ENCODE assay signal across 17 cellular contexts in the genomic region with DNA sequence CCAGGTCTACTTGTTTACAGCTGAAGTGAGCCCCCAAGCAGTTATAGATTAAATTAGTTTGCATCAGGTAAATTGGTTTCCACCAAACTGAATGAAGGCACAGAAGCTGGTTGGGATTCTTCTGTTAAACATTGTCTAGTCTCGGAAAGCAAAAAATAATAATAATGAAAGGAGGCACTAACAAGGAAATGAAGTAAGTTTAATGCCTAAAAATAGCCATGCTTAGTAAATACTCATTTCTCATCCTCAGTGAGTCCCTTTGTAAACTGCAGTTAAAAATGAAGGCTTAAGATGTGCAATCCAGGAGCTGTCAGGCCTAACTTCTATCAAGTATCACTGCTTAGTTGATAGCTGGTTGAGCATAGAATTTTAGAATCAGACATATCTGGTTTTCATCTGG.
DNase-seq lines count a peak whose midpoint lies in the region; ATAC-seq and TF ChIP-seq lines count a peak whose summit lies in the region.
"Had no signal": no experiment of that assay in that cellular context is flagged by ENCODE, and none has a peak within 500 bp of the region (broad histone marks: within the 10 kb centered on the region; RNA-seq: fewer than 3 reads in every experiment).

No MANE protein-coding gene starts in this region.

- peaks cover 8% of the 10 kb centered on the region for H3K9me3 Mint-ChIP-seq in activated CD8-positive, alpha-beta T cell treated with anti-CD3 and anti-CD28 coated beads for 36 hours
- H3K9me3 Mint-ChIP-seq in activated T-helper 2 cell treated with anti-CD3 and anti-CD28 coated beads, Interferon-gamma antibody, Interleukin-2, Interleukin-4, amounts not matched to agents 10 μg/mL and 5 μg/mL and 100 μg/mL, durations not matched to agents 14 hours and 24 hours and 36 hours: peaks cover 6% of the 10 kb centered on the region
- no peaks in the 10 kb centered on the region for H3K9me3 Mint-ChIP-seq in H9

- H2AK5ac ChIP-seq in H9 (ENCODE audit: insufficient read length, low read length): no peak overlapping the region

- WGBS in urinary bladder: 60% methylated on average over 1 of the region's 1 CpG
- no CpG with 5 or more reads among the region's 1 CpG for WGBS in H9 (ENCODE audit: extremely low coverage, insufficient read length, low lambda C conversion rate)

- no peak overlapping the region for H3T11ph ChIP-seq in H9 (ENCODE audit: low read length)

- H3K23me2 ChIP-seq in H9 (ENCODE audit: insufficient read length, low read depth, low read length, poor library complexity, severe bottlenecking): no peaks in the 10 kb centered on the region

- H3K27me3 ChIP-seq in left ventricle myocardium inferior (ENCODE audit: low read depth): no peaks in the 10 kb centered on the region
- H3K27me3 ChIP-seq in lower lobe of right lung (ENCODE audit: low read depth): no peaks in the 10 kb centered on the region
- no peaks in the 10 kb centered on the region for H3K27me3 ChIP-seq in H9 (ENCODE audit: insufficient read depth, low read length)
- H3K27me3 ChIP-seq: neutrophil had no signal

- no peak overlapping the region for H2BK12ac ChIP-seq in H9 (ENCODE audit: insufficient read length, low read depth, low read length)

- POLR2A ChIA-PET in activated CD8-positive, alpha-beta T cell treated with anti-CD3 and anti-CD28 coated beads for 36 hours (lab: Charles Lee): interaction anchor here (2.7 kb wide), 1 partner anchor 113 kb away, joined by 6 read pairs; a partner anchor contains a TSS

- H3K27ac Mint-ChIP-seq in activated CD8-positive, alpha-beta T cell treated with anti-CD3 and anti-CD28 coated beads for 36 hours: peak overlapping the region; percentile 66
- H3K27ac Mint-ChIP-seq in activated T-helper 2 cell treated with anti-CD3 and anti-CD28 coated beads, Interferon-gamma antibody, Interleukin-2, Interleukin-4, amounts not matched to agents 10 μg/mL and 5 μg/mL and 100 μg/mL, durations not matched to agents 14 hours and 24 hours and 36 hours: no peak overlapping the region
- H3K27ac Mint-ChIP-seq in H9: no peak overlapping the region

- H3K36me3 Mint-ChIP-seq in activated CD8-positive, alpha-beta T cell treated with anti-CD3 and anti-CD28 coated beads for 36 hours (ENCODE audit: low read depth): peaks cover 15% of the 10 kb centered on the region
- H3K36me3 Mint-ChIP-seq in activated T-helper 2 cell treated with anti-CD3 and anti-CD28 coated beads, Interferon-gamma antibody, Interleukin-2, Interleukin-4, amounts not matched to agents 10 μg/mL and 5 μg/mL and 100 μg/mL, durations not matched to agents 14 hours and 24 hours and 36 hours (ENCODE audit: low read depth): peaks cover 20% of the 10 kb centered on the region
- H3K36me3 Mint-ChIP-seq in H9 (ENCODE audit: insufficient read depth in 1 of 3, low read depth in 3 of 3): no peaks in the 10 kb centered on the region

- H3K79me2 ChIP-seq in H9 (ENCODE audit: insufficient read depth, low read length): no peaks in the 10 kb centered on the region

- H3K4me3 Mint-ChIP-seq in activated CD8-positive, alpha-beta T cell treated with anti-CD3 and anti-CD28 coated beads for 36 hours: no peak overlapping the region
- no peak overlapping the region for H3K4me3 Mint-ChIP-seq in activated T-helper 2 cell treated with anti-CD3 and anti-CD28 coated beads, Interferon-gamma antibody, Interleukin-2, Interleukin-4, amounts not matched to agents 10 μg/mL and 5 μg/mL and 100 μg/mL, durations not matched to agents 14 hours and 24 hours and 36 hours (ENCODE audit: low read depth)
- no peak overlapping the region for H3K4me3 Mint-ChIP-seq in H9

- intact Hi-C loops in left ventricle myocardium inferior (cut with micrococcal nuclease) (no loop called here), Right ventricle myocardium inferior (cut with DNase I) (no loop called here), lower lobe of right lung (cut with DNase I) (no loop called here)
- intact Hi-C loops in activated CD8-positive, alpha-beta T cell treated with anti-CD3 and anti-CD28 coated beads for 36 hours (cut with micrococcal nuclease): no loop called here
- intact Hi-C loops in activated T-helper 2 cell treated with anti-CD3 and anti-CD28 coated beads, Interferon-gamma antibody, Interleukin-2, Interleukin-4, amounts not matched to agents 10 μg/mL and 5 μg/mL and 100 μg/mL, durations not matched to agents 14 hours and 24 hours and 36 hours (cut with micrococcal nuclease): loop anchor here (5.0 to 10.0 kb wide), 4 partner anchors 40 to 467 kb away; no protein-coding TSS in a partner anchor

- H3K4me2 ChIP-seq in H9 (ENCODE audit: insufficient read depth, insufficient read length, low read length): no peak overlapping the region

- H3K4me1 ChIP-seq in left ventricle myocardium inferior: peaks cover 57% of the 10 kb centered on the region
- peaks cover 74% of the 10 kb centered on the region for H3K4me1 ChIP-seq in lower lobe of right lung
- H3K4me1 ChIP-seq in urinary bladder (ENCODE audit: insufficient read depth): no peaks in the 10 kb centered on the region
- no peaks in the 10 kb centered on the region; the same call in 1 of the 2 replicates for H3K4me1 ChIP-seq in H9 (ENCODE audit: insufficient read depth, low read length)

- no peak overlapping the region for H3K18ac ChIP-seq in H9 (ENCODE audit: insufficient read length, low read depth, low read length)

- no peaks in the 10 kb centered on the region for H3K27me3 Mint-ChIP-seq in activated CD8-positive, alpha-beta T cell treated with anti-CD3 and anti-CD28 coated beads for 36 hours
- no peaks in the 10 kb centered on the region for H3K27me3 Mint-ChIP-seq in activated T-helper 2 cell treated with anti-CD3 and anti-CD28 coated beads, Interferon-gamma antibody, Interleukin-2, Interleukin-4, amounts not matched to agents 10 μg/mL and 5 μg/mL and 100 μg/mL, durations not matched to agents 14 hours and 24 hours and 36 hours (ENCODE audit: low read depth)
- H3K27me3 Mint-ChIP-seq in H9 (ENCODE audit: low read depth): no peaks in the 10 kb centered on the region

- peaks cover 85% of the 10 kb centered on the region for H3K4me1 Mint-ChIP-seq in activated CD8-positive, alpha-beta T cell treated with anti-CD3 and anti-CD28 coated beads for 36 hours (ENCODE audit: low read depth)
- peaks cover 74% of the 10 kb centered on the region for H3K4me1 Mint-ChIP-seq in activated T-helper 2 cell treated with anti-CD3 and anti-CD28 coated beads, Interferon-gamma antibody, Interleukin-2, Interleukin-4, amounts not matched to agents 10 μg/mL and 5 μg/mL and 100 μg/mL, durations not matched to agents 14 hours and 24 hours and 36 hours (ENCODE audit: low read depth)
- H3K4me1 Mint-ChIP-seq in H9: peaks cover 24 to 28% of the 10 kb centered on the region in 2 experiments

- no peak for ATAC-seq in Right ventricle myocardium inferior
- no peak for ATAC-seq in activated CD8-positive, alpha-beta T cell treated with anti-CD3 and anti-CD28 coated beads for 36 hours
- no peak for ATAC-seq in lower lobe of right lung
- ATAC-seq in GM19452 (IDR thresholded peaks at IDR 0.05; ENCODE audit: unreplicated experiment): no peak

- H3K4me3 ChIP-seq in left ventricle myocardium inferior (no peak overlapping the region), lower lobe of right lung (no peak overlapping the region), urinary bladder (ENCODE audit: low read depth, low read length) (no peak overlapping the region)
- H3K4me3 ChIP-seq: lung, SK-N-MC had no signal

- TF ChIP-seq CTCF in left ventricle myocardium inferior (IDR thresholded peaks at IDR 0.05; ENCODE audit: borderline replicate concordance) (no peak), lower lobe of right lung (IDR thresholded peaks at IDR 0.05) (no peak), H9 (conservative IDR thresholded peaks at IDR 0.05) (no peak)
- TF ChIP-seq CTCF in activated CD8-positive, alpha-beta T cell treated with anti-CD3 and anti-CD28 coated beads for 36 hours (IDR thresholded peaks at IDR 0.05): no peak

- H3K14ac ChIP-seq in H9 (ENCODE audit: insufficient read depth, low read length): no peak overlapping the region

- H3K27ac ChIP-seq in left ventricle myocardium inferior (replicated peaks): peak overlapping the region; percentile 83
- peak overlapping the region; percentile 71 for H3K27ac ChIP-seq in lower lobe of right lung
- peak overlapping the region; percentile 32 for H3K27ac ChIP-seq in urinary bladder (ENCODE audit: low read depth)
- no peak overlapping the region for H3K27ac ChIP-seq in H9 (ENCODE audit: insufficient read length, low read depth, low read length)
- H3K27ac ChIP-seq: neutrophil, SK-N-MC had no signal

- H3K79me1 ChIP-seq in H9 (ENCODE audit: insufficient read depth, low read depth, low read length, poor library complexity, severe bottlenecking): no peaks in the 10 kb centered on the region

- no peaks in the 10 kb centered on the region for H3K9me3 ChIP-seq in left ventricle myocardium inferior (replicated peaks)
- H3K9me3 ChIP-seq in lower lobe of right lung: no peaks in the 10 kb centered on the region
- no peaks in the 10 kb centered on the region for H3K9me3 ChIP-seq in H9 (ENCODE audit: control insufficient read depth, low read depth, low read length)
- H3K9me3 ChIP-seq: neutrophil had no signal

- H2BK20ac ChIP-seq in H9 (ENCODE audit: low read depth, low read length, poor library complexity, severe bottlenecking): no peak overlapping the region

- no peak overlapping the region for H3K4ac ChIP-seq in H9 (ENCODE audit: low read depth, low read length)

- no peak overlapping the region for H4K5ac ChIP-seq in H9 (ENCODE audit: insufficient read length, low read depth, low read length)

- DNase-seq in left ventricle myocardium inferior: no peak
- DNase-seq in Right ventricle myocardium inferior (ENCODE audit: missing footprints): no peak
- no peak for DNase-seq in activated CD8-positive, alpha-beta T cell treated with anti-CD3 and anti-CD28 coated beads for 36 hours
- no peak for DNase-seq in lower lobe of right lung
- DNase-seq in activated T-helper 2 cell treated with anti-CD3 and anti-CD28 coated beads, Interferon-gamma antibody, Interleukin-2, Interleukin-4, amounts not matched to agents 10 μg/mL and 5 μg/mL and 100 μg/mL, durations not matched to agents 14 hours and 24 hours and 36 hours (ENCODE audit: low spot score): no peak
- no peak for DNase-seq in H9
- DNase-seq: aorta; dermis blood vessel endothelial cell; KBM-7; NCI-H1436 treated with DMSO at 0.1 percent for 48 hours; NCI-H345; stimulated activated naive CD4-positive, alpha-beta T cell treated with Interleukin-2 at 50 U/mL for 16 hours had no signal

- no peak overlapping the region for H3K23ac ChIP-seq in H9 (ENCODE audit: insufficient read length, low read depth, low read length)

- H4K91ac ChIP-seq in H9 (ENCODE audit: insufficient read length, low read depth, low read length): no peak overlapping the region

- no peak overlapping the region for H2BK120ac ChIP-seq in H9 (ENCODE audit: low read depth, low read length, poor library complexity, severe bottlenecking)

- H4K20me1 ChIP-seq in H9 (ENCODE audit: control insufficient read depth, insufficient read depth, insufficient read length): no peaks in the 10 kb centered on the region

- no peak overlapping the region for H4K8ac ChIP-seq in H9 (replicated peaks; ENCODE audit: insufficient read length, low read depth, low read length)

- H2BK5ac ChIP-seq in H9 (ENCODE audit: insufficient read length, low read length): no peak overlapping the region

- no peak overlapping the region for H3K9ac ChIP-seq in H9 (ENCODE audit: extremely low read depth, insufficient read length, low read length)

- CTCF ChIA-PET in activated CD8-positive, alpha-beta T cell treated with anti-CD3 and anti-CD28 coated beads for 36 hours (lab: Charles Lee): interaction anchor here (1.6 to 2.0 kb wide), 3 partner anchors 10 to 113 kb away, joined by 4 to 9 read pairs (median 4); no protein-coding TSS in a partner anchor

- H2AFZ ChIP-seq in H9 (ENCODE audit: low read length): no peak overlapping the region

- H2BK15ac ChIP-seq in H9 (ENCODE audit: low read depth, low read length): no peak overlapping the region

- H3K36me3 ChIP-seq in left ventricle myocardium inferior: no peaks in the 10 kb centered on the region
- H3K36me3 ChIP-seq in lower lobe of right lung: no peaks in the 10 kb centered on the region
- no peaks in the 10 kb centered on the region for H3K36me3 ChIP-seq in urinary bladder (ENCODE audit: insufficient read depth)
- H3K36me3 ChIP-seq: neutrophil had no signal

- H3K56ac ChIP-seq in H9 (ENCODE audit: insufficient read length, low read depth, low read length): no peak overlapping the region
